Comparison of ENCODE assay signal across 18 cellular contexts in the genomic region with DNA sequence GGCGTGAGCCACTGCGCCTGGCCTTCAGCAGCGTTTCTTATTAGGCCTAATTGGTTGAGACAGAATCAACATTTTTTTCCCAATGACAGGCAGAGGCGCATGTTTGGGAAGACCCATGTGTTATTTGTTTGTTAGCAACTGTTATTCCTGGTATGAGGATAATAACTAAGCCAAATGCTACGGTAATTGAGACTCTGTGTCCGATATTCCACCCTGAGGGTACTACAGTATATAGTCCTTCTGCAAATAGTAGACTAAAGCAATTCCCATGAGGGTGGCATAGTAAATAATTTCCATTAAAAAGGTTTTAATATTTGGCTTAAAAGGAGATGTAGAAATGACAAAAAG. TPM values are rescaled to one million over a fixed set of nuclear protein-coding genes. Genes with fewer than 3 reads are reported as not detected.
A peak's percentile ranks its signal among the peaks of the same experiment; 100 is the strongest.
DNase-seq lines count a peak whose midpoint lies in the region; ATAC-seq, FAIRE-seq and TF ChIP-seq lines count a peak whose summit lies in the region.
"Had no signal": no experiment of that assay in that cellular context is flagged by ENCODE, and none has a peak within 500 bp of the region (broad histone marks: within the 10 kb centered on the region; RNA-seq: fewer than 3 reads in every experiment).

No MANE protein-coding gene starts in this region.

- no peak overlapping the region for H4K91ac ChIP-seq in H1 (replicated peaks; ENCODE audit: insufficient read length, low read length)

- no peak overlapping the region for H2BK5ac ChIP-seq in H1 (ENCODE audit: low read depth, low read length)

- no peak for TF ChIP-seq POLR2A in H1 (IDR thresholded peaks at IDR 0.05; ENCODE audit: control extremely low read depth in 1 of 2, low read depth in 2 of 2, low read length in 2 of 2)

- H2BK12ac ChIP-seq in H1 (ENCODE audit: low read depth, low read length), result no peak overlapping the region

- no peaks in the 10 kb centered on the region for H3K36me3 ChIP-seq in H1 (ENCODE audit: control insufficient read depth in 2 of 4, insufficient read depth in 4 of 4, low read length in 3 of 4)
- H3K36me3 ChIP-seq: BLaER1, HAP-1 had no signal

- 89% methylated on average over 6 of the region's 6 CpGs; no CpG with 5 or more reads in 1 of the 2 experiments for WGBS in H1 (ENCODE audit: extremely low coverage in 1 of 2, insufficient coverage in 1 of 2, insufficient read length in 1 of 2, insufficient replicate concordance in 2 of 2, low coverage in 1 of 2, low lambda C conversion rate in 2 of 2, missing lambda C conversion rate in 1 of 2), 2 experiments

- H2AFZ ChIP-seq in H1 (ENCODE audit: low read length), result no peak overlapping the region

- no peaks in the 10 kb centered on the region for H3K79me2 ChIP-seq in H1 (ENCODE audit: control insufficient read depth in 1 of 2, insufficient read depth in 2 of 2, low read length in 2 of 2)

- no peaks in the 10 kb centered on the region for H3K79me1 ChIP-seq in H1 (ENCODE audit: low read depth, low read length)

- H4K5ac ChIP-seq in H1 (ENCODE audit: insufficient read length, low read depth, low read length), result no peak overlapping the region

- no peaks in the 10 kb centered on the region for H3K9me3 Mint-ChIP-seq in mesothelial cell of epicardium
- no peaks in the 10 kb centered on the region for H3K9me3 Mint-ChIP-seq in activated naive CD8-positive, alpha-beta T cell treated with anti-CD3 and anti-CD28 coated beads, Interleukin-2, amount 50 U/mL, for 24 hours

- no peaks in the 10 kb centered on the region for H3K36me3 Mint-ChIP-seq in mesothelial cell of epicardium
- no peaks in the 10 kb centered on the region for H3K36me3 Mint-ChIP-seq in activated naive CD8-positive, alpha-beta T cell treated with anti-CD3 and anti-CD28 coated beads, Interleukin-2, amount 50 U/mL, for 24 hours (ENCODE audit: low read depth)

- no peak overlapping the region for H3K9ac ChIP-seq in H1 (replicated peaks in 1 of 4; ENCODE audit: extremely low read depth in 1 of 4, low read depth in 3 of 4, low read length in 3 of 4)
- H3K9ac ChIP-seq: BLaER1 had no signal

- no peak overlapping the region for H3K4me3 Mint-ChIP-seq in mesothelial cell of epicardium
- no peak overlapping the region for H3K4me3 Mint-ChIP-seq in activated naive CD8-positive, alpha-beta T cell treated with anti-CD3 and anti-CD28 coated beads, Interleukin-2, amount 50 U/mL, for 24 hours

- H3K23ac ChIP-seq in H1 (ENCODE audit: insufficient read length), result no peak overlapping the region

- H3K4me2 ChIP-seq in H1 (ENCODE audit: insufficient read depth in 1 of 2, low read depth in 2 of 2, low read length in 2 of 2), result no peak overlapping the region
- H3K4me2 ChIP-seq: BLaER1 had no signal

- POLR2A ChIA-PET in H1 (lab: Charles Lee; ENCODE audit: partially characterized antibody), result no interaction called here

- H3K4me1 Mint-ChIP-seq in mesothelial cell of epicardium, result peaks cover 24% of the 10 kb centered on the region
- H3K4me1 Mint-ChIP-seq in activated naive CD8-positive, alpha-beta T cell treated with anti-CD3 and anti-CD28 coated beads, Interleukin-2, amount 50 U/mL, for 24 hours, result no peaks in the 10 kb centered on the region

- H4K8ac ChIP-seq in H1 (ENCODE audit: extremely low read depth, insufficient read depth, low read length), result no peak overlapping the region

- H2BK20ac ChIP-seq in H1 (ENCODE audit: low read length), result no peak overlapping the region

- no peaks in the 10 kb centered on the region for H3K23me2 ChIP-seq in H1 (ENCODE audit: low read depth, low read length)

- H2AK5ac ChIP-seq in H1 (ENCODE audit: low read depth, low read length), result no peak overlapping the region

- H3K4me1 ChIP-seq in H1 (replicated peaks in 1 of 4; ENCODE audit: control insufficient read depth in 3 of 4, insufficient read depth in 4 of 4, low read length in 3 of 4), result peaks cover 4 to 14% (median 9%) of the 10 kb centered on the region in 4 experiments
- H3K4me1 ChIP-seq: HAP-1 had no signal

- H3K4ac ChIP-seq in H1 (replicated peaks; ENCODE audit: insufficient read length, low read depth, low read length), result peak overlapping the region; percentile 53

- ATAC-seq in left lobe of liver, result no peak
- no peak for ATAC-seq in activated naive CD8-positive, alpha-beta T cell treated with anti-CD3 and anti-CD28 coated beads, Interleukin-2, amount 50 U/mL, for 24 hours

- H3K27ac Mint-ChIP-seq in mesothelial cell of epicardium, result peak overlapping the region; percentile 94
- H3K27ac Mint-ChIP-seq in activated naive CD8-positive, alpha-beta T cell treated with anti-CD3 and anti-CD28 coated beads, Interleukin-2, amount 50 U/mL, for 24 hours, result no peak overlapping the region

- H3K18ac ChIP-seq in H1 (ENCODE audit: extremely low read depth, low read length), result no peak overlapping the region

- H3K27me3 Mint-ChIP-seq in mesothelial cell of epicardium (ENCODE audit: low read depth), result no peaks in the 10 kb centered on the region
- H3K27me3 Mint-ChIP-seq in activated naive CD8-positive, alpha-beta T cell treated with anti-CD3 and anti-CD28 coated beads, Interleukin-2, amount 50 U/mL, for 24 hours, result peaks cover 16% of the 10 kb centered on the region

- H3K9me3 ChIP-seq in H1 (ENCODE audit: insufficient read depth in 2 of 2, low read depth in 1 of 2, low read length in 1 of 2), result no peaks in the 10 kb centered on the region
- H3K9me3 ChIP-seq: BLaER1, HAP-1 had no signal

- no peak overlapping the region for H2BK15ac ChIP-seq in H1 (ENCODE audit: low read length)

- no peak overlapping the region for H3K27ac ChIP-seq in H1 (ENCODE audit: low read depth, low read length)
- H3K27ac ChIP-seq: 22Rv1, BLaER1 had no signal

- H2BK120ac ChIP-seq in H1 (replicated peaks; ENCODE audit: low read depth, low read length), result peak overlapping the region; percentile 78

- H3K14ac ChIP-seq in H1 (ENCODE audit: insufficient read length), result no peak overlapping the region

- TF ChIP-seq EP300 in H1 (IDR thresholded peaks at IDR 0.05; ENCODE audit: borderline replicate concordance in 1 of 2, low read depth in 2 of 2, low read length in 2 of 2), result no peak

- TF ChIP-seq RAD21 in H1 (IDR thresholded peaks at IDR 0.05 in 1 of 2, conservative IDR thresholded peaks at IDR 0.05 in 1 of 2; ENCODE audit: low read depth in 2 of 2, low read length in 2 of 2), result no peak

- DNase-seq in NCI-H1694 treated with DMSO at 0.1 percent for 48 hours (lab: John Stamatoyannopoulos, UW) (peak; percentile 23), NCI-H1694 (lab: John Stamatoyannopoulos, UW) (no peak), H1 (ENCODE audit: low read depth in 1 of 2, low spot score in 2 of 2) (no peak), mesothelial cell of epicardium (ENCODE audit: low spot score in 2 of 2, unreplicated experiment in 2 of 2) (no peak), left lobe of liver (ENCODE audit: low spot score) (no peak), putamen (ENCODE audit: low spot score) (no peak), HCEC 1CT (no peak)
- no peak for DNase-seq in activated naive CD8-positive, alpha-beta T cell treated with anti-CD3 and anti-CD28 coated beads, Interleukin-2, amount 50 U/mL, for 24 hours
- DNase-seq: AML-193, Calu3, DMS 273 treated with DMSO at 0.1 percent for 48 hours, GOT3, IMR-90, KG1 had no signal

- no peak for TF ChIP-seq CTCF in H1 (IDR thresholded peaks at IDR 0.05; ENCODE audit: control extremely low read depth in 1 of 3, insufficient read depth in 1 of 3, low read depth in 1 of 3, low read length in 3 of 3)
- no peak for TF ChIP-seq CTCF in mesothelial cell of epicardium (IDR thresholded peaks at IDR 0.05; ENCODE audit: unreplicated experiment)

- H3K27me3 ChIP-seq in H1 (replicated peaks in 1 of 4; ENCODE audit: control insufficient read depth in 3 of 4, extremely low read depth in 1 of 4, insufficient read depth in 3 of 4, low read length in 3 of 4), result no peaks in the 10 kb centered on the region; a peak in 1 of 7 replicates
- H3K27me3 ChIP-seq: BLaER1 had no signal

- no peak overlapping the region for H3K56ac ChIP-seq in H1 (replicated peaks; ENCODE audit: insufficient read length, low read depth, low read length)

- H3K4me3 ChIP-seq in H1 (ENCODE audit: extremely low read depth in 1 of 4, insufficient read depth in 2 of 4, low read depth in 3 of 4, low read length in 4 of 4), result no peak overlapping the region
- H3K4me3 ChIP-seq: BLaER1, HAP-1 had no signal

- CTCF ChIA-PET in H1 (lab: Charles Lee; ENCODE audit: partially characterized antibody), result interaction anchor here (1.0 kb wide), 1 partner anchor 19 kb away, joined by 3 read pairs; the partner anchor contains the start of gene CCL25

- no peak for FAIRE-seq in H1 (lab: Jason Lieb, UNC)

- no peaks in the 10 kb centered on the region for H4K20me1 ChIP-seq in H1 (replicated peaks in 1 of 2; ENCODE audit: control insufficient read depth in 1 of 2, insufficient read depth in 2 of 2, low read length in 2 of 2)
- H4K20me1 ChIP-seq: BLaER1 had no signal

TF ChIP-seq in H1, 55 proteins besides CTCF, POLR2A, EP300 and RAD21 (continues in another document):
- no peak for TF ChIP-seq CTBP2 (IDR thresholded peaks at IDR 0.05; ENCODE audit: borderline replicate concordance, insufficient read depth, insufficient read length, low read length)
- no peak for TF ChIP-seq HDAC6 (IDR thresholded peaks at IDR 0.05; ENCODE audit: low read depth, low read length)
- TF ChIP-seq PHF8 (conservative IDR thresholded peaks at IDR 0.05; ENCODE audit: low read depth, low read length), result no peak

RNA-seq across cellular contexts. Expression of gene CCL25, which starts 18.4 kb away (rescaled TPM):
- not detected in 2 replicates for total RNA-seq in H1 (2021; fragmentation: NEBNext Ultra II Directional; extraction: Animal tissue kit (Norgen Biotek cat#: 25700))
- 0.46 and 0.59 TPM in 2 replicates for polyA plus RNA-seq in H1 (2011; rRNA removed)
- polyA plus RNA-seq in H1 (2011; cell fraction: cytosol; rRNA removed), result 0.31 TPM
- 0.41 TPM for polyA plus RNA-seq in H1 (2011; cell fraction: nucleus; rRNA removed)
- polyA plus RNA-seq in H1 (2012, experiment 1 of 2), result 0.52 to 1.3 TPM (median 0.64 TPM) in 4 replicates
- 0.59 TPM for polyA plus RNA-seq in H1 (2012, experiment 2 of 2)
- polyA plus RNA-seq in H1 (2013, experiment 1 of 2), result 0.53 TPM
- 0.70 TPM for polyA plus RNA-seq in H1 (2013, experiment 2 of 2)
- polyA minus RNA-seq in H1 (2011; rRNA and poly(A)+ RNA removed), result not detected in 2 replicates
- not detected for polyA minus RNA-seq in H1 (2011; cell fraction: cytosol; rRNA and poly(A)+ RNA removed)
- not detected for polyA minus RNA-seq in H1 (2011; cell fraction: nucleus; rRNA and poly(A)+ RNA removed)
- total RNA-seq in mesothelial cell of epicardium, result 0.29 to 0.42 TPM in 2 of 3 replicates, not detected in the other
- total RNA-seq in left lobe of liver, result 0.30 TPM
- total RNA-seq: Calu3, Daoy, IMR-90 had no signal
- polyA plus RNA-seq: IMR-90 had no signal

RNA-seq across cellular contexts. Expression of gene ELAVL1, which starts 28.7 kb away (rescaled TPM):
- total RNA-seq in H1 (2021; fragmentation: NEBNext Ultra II Directional; extraction: Animal tissue kit (Norgen Biotek cat#: 25700)), result 163 and 167 TPM in 2 replicates
- 56.7 and 65.2 TPM in 2 replicates for polyA plus RNA-seq in H1 (2011; rRNA removed)
- polyA plus RNA-seq in H1 (2011; cell fraction: cytosol; rRNA removed), result 74.2 TPM
- 70.1 TPM for polyA plus RNA-seq in H1 (2011; cell fraction: nucleus; rRNA removed)
- polyA plus RNA-seq in H1 (2012, experiment 1 of 2), result 111 to 115 TPM (median 113 TPM) in 4 replicates
- polyA plus RNA-seq in H1 (2012, experiment 2 of 2), result 69.3 TPM
- polyA plus RNA-seq in H1 (2013, experiment 1 of 2), result 71.2 TPM
- polyA plus RNA-seq in H1 (2013, experiment 2 of 2), result 73.0 TPM
- 85.2 and 94.8 TPM in 2 replicates for polyA minus RNA-seq in H1 (2011; rRNA and poly(A)+ RNA removed)
- polyA minus RNA-seq in H1 (2011; cell fraction: cytosol; rRNA and poly(A)+ RNA removed), result 70.8 TPM
- 18.9 TPM for polyA minus RNA-seq in H1 (2011; cell fraction: nucleus; rRNA and poly(A)+ RNA removed)
- total RNA-seq in mesothelial cell of epicardium, result 112 to 119 TPM (median 116 TPM) in 3 replicates
- 28.6 TPM for total RNA-seq in left lobe of liver
